ENCODE assay signal across 21 cellular contexts in the genomic region with DNA sequence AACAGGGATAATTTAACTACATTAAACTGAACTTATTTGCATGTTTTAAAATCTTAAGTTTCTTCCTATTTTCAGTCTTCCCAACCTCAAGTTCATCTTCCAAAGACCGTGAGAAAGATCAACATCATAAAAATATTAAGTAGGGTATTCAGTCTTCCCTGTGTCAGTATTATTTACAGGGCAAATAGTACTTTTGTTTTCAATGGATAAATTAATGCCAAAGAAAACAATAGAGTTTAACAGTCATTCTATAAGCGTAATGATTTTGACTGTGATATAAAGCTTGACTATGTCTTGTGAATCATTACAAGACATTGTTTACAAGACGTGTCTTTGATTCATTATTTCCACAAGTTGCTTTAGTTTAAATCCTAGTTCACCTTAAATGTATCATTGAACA. TPM values are rescaled to one million over a fixed set of nuclear protein-coding genes. Genes with fewer than 3 reads are reported as not detected.
A peak's percentile ranks its signal among the peaks of the same experiment; 100 is the strongest.
DNase-seq lines count a peak whose midpoint lies in the region; FAIRE-seq and TF ChIP-seq lines count a peak whose summit lies in the region.
"Had no signal": no experiment of that assay in that cellular context is flagged by ENCODE, and none has a peak within 500 bp of the region (broad histone marks: within the 10 kb centered on the region; RNA-seq: fewer than 3 reads in every experiment).

No MANE protein-coding gene starts in this region.

- H3K27me3 Mint-ChIP-seq in progenitor cell of endocrine pancreas = no peaks in the 10 kb centered on the region
- H3K27me3 Mint-ChIP-seq: CD4-positive, CD25-positive, alpha-beta regulatory T cell had no signal

- peaks cover 3% of the 10 kb centered on the region for H3K36me3 Mint-ChIP-seq in progenitor cell of endocrine pancreas (ENCODE audit: insufficient read depth)
- H3K36me3 Mint-ChIP-seq: CD4-positive, CD25-positive, alpha-beta regulatory T cell had no signal

- peak; percentile 72 for FAIRE-seq in endometrium (lab: Jason Lieb, UNC)
- FAIRE-seq: G401.6, GM12891 had no signal

- H3K9me3 ChIP-seq in HAP-1 = no peaks in the 10 kb centered on the region
- H3K9me3 ChIP-seq: BLaER1 treated with 17β-estradiol and CSF1 and Interleukin-3, amounts not matched to agents 10 nM and 100 nM had no signal

- H3K4me3 ChIP-seq in HAP-1 = no peak overlapping the region
- H3K4me3 ChIP-seq: BLaER1 treated with 17β-estradiol and CSF1 and Interleukin-3, amounts not matched to agents 10 nM and 100 nM had no signal

- peaks cover 21% of the 10 kb centered on the region for H3K4me1 Mint-ChIP-seq in progenitor cell of endocrine pancreas (ENCODE audit: low read depth)
- H3K4me1 Mint-ChIP-seq: CD4-positive, CD25-positive, alpha-beta regulatory T cell had no signal

- H3K4me1 ChIP-seq in HAP-1 = no peaks in the 10 kb centered on the region
- H3K4me1 ChIP-seq: BLaER1 treated with 17β-estradiol and CSF1 and Interleukin-3, amounts not matched to agents 10 nM and 100 nM had no signal

- no peaks in the 10 kb centered on the region for H3K27me3 ChIP-seq in HAP-1 (ENCODE audit: low read depth)
- H3K27me3 ChIP-seq: BLaER1 treated with 17β-estradiol and CSF1 and Interleukin-3, amounts not matched to agents 10 nM and 100 nM had no signal

- H3K4me3 Mint-ChIP-seq in progenitor cell of endocrine pancreas (ENCODE audit: low read depth) = no peak overlapping the region
- H3K4me3 Mint-ChIP-seq: CD4-positive, CD25-positive, alpha-beta regulatory T cell; H9 had no signal

- H3K36me3 ChIP-seq in HAP-1 (replicated peaks) = no peaks in the 10 kb centered on the region
- H3K36me3 ChIP-seq: BLaER1 treated with 17β-estradiol and CSF1 and Interleukin-3, amounts not matched to agents 10 nM and 100 nM had no signal

- TF ChIP-seq CTCF in 22Rv1 (IDR thresholded peaks at IDR 0.05) (no peak), progenitor cell of endocrine pancreas (IDR thresholded peaks at IDR 0.05; ENCODE audit: unreplicated experiment) (no peak)

- DNase-seq in NCI-H774 (lab: John Stamatoyannopoulos, UW) (peak; percentile 9), progenitor cell of endocrine pancreas (ENCODE audit: low spot score, unreplicated experiment) (no peak), HAP-1 (ENCODE audit: low spot score in 2 of 2) (no peak), SKM-1 (lab: John Stamatoyannopoulos, UW; ENCODE audit: unreplicated experiment) (no peak)
- no peak for DNase-seq in activated CD4-positive, CD25-positive, alpha-beta regulatory T cell (lab: John Stamatoyannopoulos, UW)
- DNase-seq: ACHN; Calu3; CD4-positive, CD25-positive, alpha-beta regulatory T cell; DMS 273 treated with DMSO at 0.1 percent for 48 hours; DMS79 treated with DMSO at 0.1 percent for 48 hours; EL; GOT3; H9; KBM-7 had no signal

- peak overlapping the region; percentile 57 for H3K27ac Mint-ChIP-seq in progenitor cell of endocrine pancreas
- H3K27ac Mint-ChIP-seq: CD4-positive, CD25-positive, alpha-beta regulatory T cell had no signal

- H3K9me3 Mint-ChIP-seq in progenitor cell of endocrine pancreas (ENCODE audit: low read depth) = peaks cover 10% of the 10 kb centered on the region

- in situ Hi-C loops in HAP-1 (cut with MboI; ENCODE audit: low sequenced_read_pairs) = no loop called here

- H3K27ac ChIP-seq in 22Rv1 = peak overlapping the region; percentile 45
- H3K27ac ChIP-seq: BLaER1 treated with 17β-estradiol and CSF1 and Interleukin-3, amounts not matched to agents 10 nM and 100 nM; HL-60 had no signal

RNA-seq across cellular contexts. Expression of a gene that starts 48.0 kb away (rescaled TPM):
- total RNA-seq in progenitor cell of endocrine pancreas = 10.9 and 16.0 TPM in 2 replicates
- total RNA-seq: A172; Calu3; CD4-positive, CD25-positive, alpha-beta regulatory T cell had no signal
